In the genomic region with DNA sequence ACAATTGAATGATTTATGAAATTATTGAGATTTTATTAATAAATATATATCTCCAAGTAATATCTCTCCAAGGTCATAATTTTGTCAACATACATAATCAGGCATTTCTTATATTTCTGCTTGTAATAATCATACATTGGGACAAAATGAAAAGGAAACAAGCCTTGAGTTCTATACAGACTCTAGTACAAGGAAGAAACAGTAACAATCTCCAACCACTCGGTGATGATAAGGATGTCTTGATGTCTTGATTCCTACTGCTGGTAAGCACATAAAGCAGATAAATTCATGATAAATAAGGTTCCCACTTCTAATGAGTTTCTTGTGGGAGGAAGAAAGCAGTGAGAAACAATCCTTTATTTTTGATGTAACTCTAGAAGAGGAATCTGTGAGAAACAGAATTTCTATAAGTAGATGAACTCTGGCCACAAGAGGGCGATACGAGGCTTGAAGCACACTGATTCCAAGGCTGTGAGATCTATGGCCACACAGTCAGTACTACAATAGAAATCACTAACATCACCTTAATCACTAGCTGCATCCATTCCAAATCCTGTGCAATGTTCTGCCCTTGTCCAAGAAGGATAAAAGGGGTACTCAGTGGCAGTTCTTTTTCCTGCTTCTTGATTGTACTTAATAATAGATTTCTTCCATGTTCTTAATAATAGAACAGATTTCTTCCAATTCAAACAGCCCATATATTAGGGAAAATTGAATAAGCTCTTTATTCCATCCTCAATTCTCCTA, we compare ENCODE assay signal across 8 cellular contexts. TPM values are rescaled to one million over a fixed set of nuclear protein-coding genes. Genes with fewer than 3 reads are reported as not detected.
DNase-seq lines count a peak whose midpoint lies in the region; ATAC-seq, FAIRE-seq and TF ChIP-seq lines count a peak whose summit lies in the region.

No MANE protein-coding gene starts in this region.

- no peak overlapping the region for H3K9ac ChIP-seq in NT2/D1 (ENCODE audit: insufficient read length, low read depth)

- H3K27me3 ChIP-seq in NT2/D1 (ENCODE audit: insufficient read depth, insufficient read length), result no peaks in the 10 kb centered on the region

- peak; percentile 29 for DNase-seq in GM12891 (ENCODE audit: insufficient read length, low spot score)
- DNase-seq in HuH-7.5 (ENCODE audit: low spot score), result peak; percentile 25
- DNase-seq in NT2/D1 (ENCODE audit: low read depth, low spot score), result peak; percentile 83
- peak; percentile 62 for DNase-seq in activated CD8-positive, alpha-beta memory T cell treated with anti-CD3 and anti-CD28 coated beads, Interleukin-2, amount 50 U/mL, for 1 hour (ENCODE audit: extremely low read depth)
- peak; percentile 44 for DNase-seq in epidermal melanocyte (ENCODE audit: insufficient read length, low spot score)
- DNase-seq in mucosa of gallbladder (ENCODE audit: low spot score), result peak; percentile 83
- DNase-seq in stimulated activated CD8-positive, alpha-beta memory T cell treated with anti-CD3 and anti-CD28 coated beads, Interleukin-7, amount 100 ng/mL, for 1 hour (ENCODE audit: low read depth in 2 of 2), result peak; percentile 42 to 65

- no peak for TF ChIP-seq POLR2A in GM12891 (IDR thresholded peaks at IDR 0.05; ENCODE audit: low read depth, low read length)

- ATAC-seq in HG02938 (IDR thresholded peaks at IDR 0.05; ENCODE audit: unreplicated experiment), result no peak

- H3K4me1 ChIP-seq in NT2/D1 (ENCODE audit: insufficient read depth, insufficient read length), result no peaks in the 10 kb centered on the region

- peak; percentile 82 for FAIRE-seq in GM12891 (lab: Jason Lieb, UNC)

- H3K4me3 ChIP-seq in NT2/D1 (ENCODE audit: insufficient read length, low read depth), result no peak overlapping the region

- H3K9me3 ChIP-seq in NT2/D1 (ENCODE audit: insufficient read depth, low read length), result peaks cover 23% of the 10 kb centered on the region

- no peaks in the 10 kb centered on the region for H3K36me3 ChIP-seq in NT2/D1 (ENCODE audit: insufficient read depth, insufficient read length, low read length)

TF ChIP-seq in GM12891, 5 proteins besides CTCF, POLR2A, EP300 and RAD21:
- TF ChIP-seq POU2F2 (IDR thresholded peaks at IDR 0.05; ENCODE audit: low read depth, low read length) (no peak), SPI1 (IDR thresholded peaks at IDR 0.05; ENCODE audit: low read depth, low read length) (no peak), TAF1 (IDR thresholded peaks at IDR 0.05; ENCODE audit: low read depth, low read length) (no peak), PAX5 (IDR thresholded peaks at IDR 0.05; ENCODE audit: insufficient read depth, low read length, severe bottlenecking) (no peak)

RNA-seq across cellular contexts. Expression of gene LRRC8B, which starts 41.4 kb away (rescaled TPM):
- 0.64 TPM for polyA plus RNA-seq in GM12891 (2012; ENCODE audit: low read depth, missing spikeins)
- 21.0 TPM for total RNA-seq in mucosa of gallbladder

Comparison
In these comparisons a context has a peak if more than half of its experiments do, and no peak if none do; other contexts are left out.
1. DNase-seq: peak in every context shown above with its lines; median percentile 83 in NT2/D1; 83 in mucosa of gallbladder; 62 in activated CD8-positive, alpha-beta memory T cell treated with anti-CD3 and anti-CD28 coated beads, Interleukin-2, amount 50 U/mL, for 1 hour; 54 in stimulated activated CD8-positive, alpha-beta memory T cell treated with anti-CD3 and anti-CD28 coated beads, Interleukin-7, amount 100 ng/mL, for 1 hour; 44 in epidermal melanocyte; 29 in GM12891; 25 in HuH-7.5.